16 cellular contexts compared by ENCODE assay signal in the genomic region with DNA sequence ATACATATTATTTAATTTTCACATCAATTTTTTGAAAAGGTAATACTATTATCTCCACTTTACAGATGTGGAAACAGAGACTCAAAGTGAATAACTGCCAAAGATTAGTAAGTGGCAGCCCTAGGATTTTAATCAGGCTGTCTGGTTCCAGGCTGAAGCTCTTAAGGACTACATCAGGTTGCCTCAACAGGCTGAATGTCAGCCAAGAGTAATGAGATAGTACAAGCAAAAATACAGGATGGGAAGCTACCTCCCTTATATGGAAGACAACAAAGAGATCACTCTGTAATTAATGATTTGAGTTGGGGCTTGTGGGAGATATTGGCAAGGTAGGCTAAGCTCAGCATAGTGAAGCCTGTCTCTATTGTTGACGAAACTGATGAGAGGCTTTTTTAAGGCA.
"Had no signal": no experiment of that assay in that cellular context is flagged by ENCODE, and none has a peak within 500 bp of the region (broad histone marks: within the 10 kb centered on the region; RNA-seq: fewer than 3 reads in every experiment).

No MANE protein-coding gene starts in this region.

- H3K27me3 Mint-ChIP-seq: activated CD8-positive, alpha-beta memory T cell treated with anti-CD3 and anti-CD28 coated beads, Interleukin-2, amount 10 ng/mL, durations not matched to agents 7 days and 5 days; activated T-cell treated with anti-CD3 and anti-CD28 coated beads, Interleukin-2, amount 50 U/mL, for 24 hours; central memory CD8-positive, alpha-beta T cell; dendritic cell treated with granulocyte-macrophage colony-stimulating factor and Interleukin-4, amounts not matched to agents 40 ng/mL and 50 ng/mL, for 4 days had no signal

- DNase-seq: activated CD4-positive, alpha-beta T cell treated with anti-CD3 and anti-CD28 coated beads for 1 hour; activated CD4-positive, alpha-beta T cell treated with anti-CD3 and anti-CD28 coated beads, Interleukin-2, amount 50 U/mL, for 48 hours; activated CD8-positive, alpha-beta memory T cell treated with anti-CD3 and anti-CD28 coated beads, Interleukin-2, amount 10 ng/mL, durations not matched to agents 7 days and 5 days; activated effector memory CD4-positive, alpha-beta T cell treated with anti-CD3 and anti-CD28 coated beads, Interleukin-2, amount 50 U/mL, for 16 hours; activated T-cell treated with anti-CD3 and anti-CD28 coated beads, Interleukin-2, amount 50 U/mL, for 24 hours; amniotic stem cell; body of pancreas; erythroblast; hippocampal formation; small intestine; tibial artery; uterus had no signal

- H3K9me3 Mint-ChIP-seq: activated naive CD4-positive, alpha-beta T cell treated with anti-CD3 and anti-CD28 coated beads, Interleukin-2, amount 50 U/mL, for 72 hours; activated T-cell treated with anti-CD3 and anti-CD28 coated beads, Interleukin-2, amount 50 U/mL, for 24 hours; dendritic cell treated with granulocyte-macrophage colony-stimulating factor and Interleukin-4, amounts not matched to agents 40 ng/mL and 50 ng/mL, for 4 days had no signal

- ATAC-seq: activated CD8-positive, alpha-beta memory T cell treated with anti-CD3 and anti-CD28 coated beads, Interleukin-2, amount 10 ng/mL, durations not matched to agents 7 days and 5 days; activated naive CD4-positive, alpha-beta T cell treated with anti-CD3 and anti-CD28 coated beads, Interleukin-2, amount 50 U/mL, for 72 hours; body of pancreas; stimulated activated effector memory CD8-positive, alpha-beta T cell treated with anti-CD3 and anti-CD28 coated beads, Interleukin-12 subunit alpha, Interleukin-12 subunit beta, amount 100 ng/mL, for 72 hours had no signal

- H3K4me1 Mint-ChIP-seq: activated CD8-positive, alpha-beta memory T cell treated with anti-CD3 and anti-CD28 coated beads, Interleukin-2, amount 10 ng/mL, durations not matched to agents 7 days and 5 days; central memory CD8-positive, alpha-beta T cell; stimulated activated effector memory CD8-positive, alpha-beta T cell treated with anti-CD3 and anti-CD28 coated beads, Interleukin-12 subunit alpha, Interleukin-12 subunit beta, amount 100 ng/mL, for 72 hours had no signal

- H3K27ac Mint-ChIP-seq: activated CD8-positive, alpha-beta memory T cell treated with anti-CD3 and anti-CD28 coated beads, Interleukin-2, amount 10 ng/mL, durations not matched to agents 7 days and 5 days; activated naive CD4-positive, alpha-beta T cell treated with anti-CD3 and anti-CD28 coated beads, Interleukin-2, amount 50 U/mL, for 72 hours; activated T-cell treated with anti-CD3 and anti-CD28 coated beads, Interleukin-2, amount 50 U/mL, for 24 hours; dendritic cell treated with granulocyte-macrophage colony-stimulating factor and Interleukin-4, amounts not matched to agents 40 ng/mL and 50 ng/mL, for 4 days; stimulated activated effector memory CD8-positive, alpha-beta T cell treated with anti-CD3 and anti-CD28 coated beads, Interleukin-12 subunit alpha, Interleukin-12 subunit beta, amount 100 ng/mL, for 72 hours had no signal

- H3K36me3 Mint-ChIP-seq: activated CD8-positive, alpha-beta memory T cell treated with anti-CD3 and anti-CD28 coated beads, Interleukin-2, amount 10 ng/mL, durations not matched to agents 7 days and 5 days; activated naive CD4-positive, alpha-beta T cell treated with anti-CD3 and anti-CD28 coated beads, Interleukin-2, amount 50 U/mL, for 72 hours; stimulated activated effector memory CD8-positive, alpha-beta T cell treated with anti-CD3 and anti-CD28 coated beads, Interleukin-12 subunit alpha, Interleukin-12 subunit beta, amount 100 ng/mL, for 72 hours had no signal

- H3K4me3 Mint-ChIP-seq: activated CD8-positive, alpha-beta memory T cell treated with anti-CD3 and anti-CD28 coated beads, Interleukin-2, amount 10 ng/mL, durations not matched to agents 7 days and 5 days; activated T-cell treated with anti-CD3 and anti-CD28 coated beads, Interleukin-2, amount 50 U/mL, for 24 hours; central memory CD8-positive, alpha-beta T cell; dendritic cell treated with granulocyte-macrophage colony-stimulating factor and Interleukin-4, amounts not matched to agents 40 ng/mL and 50 ng/mL, for 4 days; stimulated activated effector memory CD8-positive, alpha-beta T cell treated with anti-CD3 and anti-CD28 coated beads, Interleukin-12 subunit alpha, Interleukin-12 subunit beta, amount 100 ng/mL, for 72 hours had no signal
